In the genomic region with DNA sequence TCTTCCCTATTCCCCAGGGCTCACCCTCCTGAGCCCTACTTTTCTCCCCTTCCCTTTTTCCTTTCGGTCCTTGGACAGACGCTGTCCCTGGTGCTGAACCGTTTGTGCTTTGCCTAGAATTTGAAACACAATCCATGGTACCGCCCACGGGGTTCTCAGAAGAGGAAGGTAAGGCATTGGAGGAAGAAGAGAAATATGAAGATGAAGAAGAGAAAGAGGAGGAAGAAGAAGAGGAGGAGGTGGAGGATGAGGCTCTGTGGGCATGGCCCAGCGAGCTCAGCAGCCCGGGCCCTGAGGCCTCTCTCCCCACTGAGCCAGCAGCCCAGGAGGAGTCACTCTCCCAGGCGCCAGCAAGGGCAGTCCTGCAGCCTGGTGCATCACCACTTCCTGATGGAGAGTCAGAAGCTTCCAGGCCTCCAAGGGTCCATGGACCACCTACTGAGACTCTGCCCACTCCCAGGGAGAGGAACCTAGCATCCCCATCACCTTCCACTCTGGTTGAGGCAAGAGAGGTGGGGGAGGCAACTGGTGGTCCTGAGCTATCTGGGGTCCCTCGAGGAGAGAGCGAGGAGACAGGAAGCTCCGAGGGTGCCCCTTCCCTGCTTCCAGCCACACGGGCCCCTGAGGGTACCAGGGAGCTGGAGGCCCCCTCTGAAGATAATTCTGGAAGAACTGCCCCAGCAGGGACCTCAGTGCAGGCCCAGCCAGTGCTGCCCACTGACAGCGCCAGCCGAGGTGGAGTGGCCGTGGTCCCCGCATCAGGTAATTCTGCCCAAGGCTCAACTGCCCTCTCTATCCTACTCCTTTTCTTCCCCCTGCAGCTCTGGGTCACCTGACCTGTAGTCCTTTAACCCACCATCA, we compare ENCODE assay signal across 7 cellular contexts. TPM values are rescaled to one million over a fixed set of nuclear protein-coding genes. Genes with fewer than 3 reads are reported as not detected.
A peak's percentile ranks its signal among the peaks of the same experiment; 100 is the strongest.
DNase-seq lines count a peak whose midpoint lies in the region; ATAC-seq and TF ChIP-seq lines count a peak whose summit lies in the region.
"Had no signal": no experiment of that assay in that cellular context is flagged by ENCODE, and none has a peak within 500 bp of the region (broad histone marks: within the 10 kb centered on the region; RNA-seq: fewer than 3 reads in every experiment).

No MANE protein-coding gene starts in this region.

- CTCF ChIA-PET in WTC11 (lab: Charles Lee): interaction anchor here (0.7 to 6.2 kb wide), 9 partner anchors 9 to 74 kb away, joined by 3 to 74 read pairs (median 5); a partner anchor contains a TSS

- POLR2A ChIA-PET in WTC11 (lab: Charles Lee): interaction anchor here (0.5 kb wide), 1 partner anchor 159 kb away, joined by 4 read pairs; no protein-coding TSS in a partner anchor

- H3K4me3 Mint-ChIP-seq in WTC11: no peak overlapping the region

- in situ Hi-C loops in KBM-7 (cut with MboI; ENCODE audit: low pct_unique_long_range_greater_than_20kb, low sequenced_read_pairs): no loop called here

- ATAC-seq in WTC11 (peak; percentile 58), HG03342 (IDR thresholded peaks at IDR 0.05; ENCODE audit: unreplicated experiment) (no peak), HG02970 (IDR thresholded peaks at IDR 0.05; ENCODE audit: low FRiP score, unreplicated experiment) (no peak)

- no peaks in the 10 kb centered on the region for H3K9me3 Mint-ChIP-seq in WTC11

- peaks cover 95% of the 10 kb centered on the region for H3K27me3 Mint-ChIP-seq in WTC11 (ENCODE audit: low read depth)

- H3K27ac Mint-ChIP-seq in WTC11: no peak overlapping the region

- no peaks in the 10 kb centered on the region for H3K36me3 Mint-ChIP-seq in WTC11

- peaks cover 28% of the 10 kb centered on the region for H3K4me1 Mint-ChIP-seq in WTC11

- DNase-seq in KBM-7: peak; percentile 72
- peak; percentile 84 for DNase-seq in WTC11 (ENCODE audit: low spot score)
- DNase-seq in lung microvascular endothelial cell (ENCODE audit: low read depth in 2 of 2): peak; percentile 32 to 54
- DNase-seq: stimulated activated CD4-positive, alpha-beta T cell treated with anti-CD3 and anti-CD28 coated beads, Interleukin-12 subunit alpha, Interleukin-12 subunit beta, amount 100 ng/mL, for 4 hours; SW 1271 had no signal

- no peak for TF ChIP-seq CTCF in WTC11 (IDR thresholded peaks at IDR 0.05)

TF ChIP-seq in WTC11, 78 proteins besides CTCF, POLR2A, EP300 and RAD21 (continues in another document):
- TF ChIP-seq HMGA2 (CRISPR knock-in tag; IDR thresholded peaks at IDR 0.05) (no peak), NFATC4 (CRISPR knock-in tag; IDR thresholded peaks at IDR 0.05) (no peak), ATF1 (CRISPR knock-in tag; IDR thresholded peaks at IDR 0.05) (no peak), ZNF416 (CRISPR knock-in tag; IDR thresholded peaks at IDR 0.05) (no peak), EMX1 (CRISPR knock-in tag; IDR thresholded peaks at IDR 0.05) (no peak), SMAD3 (CRISPR knock-in tag; IDR thresholded peaks at IDR 0.05; ENCODE audit: borderline replicate concordance) (peak; percentile 85; the same call in 1 of the 2 replicates), SMAD4 (CRISPR knock-in tag; IDR thresholded peaks at IDR 0.05) (no peak), ZNF263 (CRISPR knock-in tag; IDR thresholded peaks at IDR 0.05; ENCODE audit: low read depth) (no peak), RELA (CRISPR knock-in tag; IDR thresholded peaks at IDR 0.05; ENCODE audit: borderline replicate concordance) (no peak), PRRX2 (CRISPR knock-in tag; IDR thresholded peaks at IDR 0.05) (no peak), KAT7 (CRISPR knock-in tag; IDR thresholded peaks at IDR 0.05; ENCODE audit: borderline replicate concordance) (no peak), ZBTB21 (CRISPR knock-in tag; IDR thresholded peaks at IDR 0.05; ENCODE audit: borderline replicate concordance) (no peak), NFYB (CRISPR knock-in tag; conservative IDR thresholded peaks at IDR 0.05; ENCODE audit: low read depth) (no peak), SOX15 (CRISPR knock-in tag; IDR thresholded peaks at IDR 0.05) (no peak), CREB1 (CRISPR knock-in tag; IDR thresholded peaks at IDR 0.05) (peak; percentile 69; the same call in 1 of the 2 replicates), TEAD1 (CRISPR knock-in tag; IDR thresholded peaks at IDR 0.05) (peak; percentile 82; the same call in 1 of the 2 replicates), FOXK1 (CRISPR knock-in tag; IDR thresholded peaks at IDR 0.05) (0 out of 2 replicates have a peak, but pooled peaks have one; percentile 49), GRHL2 (CRISPR knock-in tag; IDR thresholded peaks at IDR 0.05; ENCODE audit: insufficient replicate concordance, severe bottlenecking) (no peak)
- TF ChIP-seq, protein P1, sequence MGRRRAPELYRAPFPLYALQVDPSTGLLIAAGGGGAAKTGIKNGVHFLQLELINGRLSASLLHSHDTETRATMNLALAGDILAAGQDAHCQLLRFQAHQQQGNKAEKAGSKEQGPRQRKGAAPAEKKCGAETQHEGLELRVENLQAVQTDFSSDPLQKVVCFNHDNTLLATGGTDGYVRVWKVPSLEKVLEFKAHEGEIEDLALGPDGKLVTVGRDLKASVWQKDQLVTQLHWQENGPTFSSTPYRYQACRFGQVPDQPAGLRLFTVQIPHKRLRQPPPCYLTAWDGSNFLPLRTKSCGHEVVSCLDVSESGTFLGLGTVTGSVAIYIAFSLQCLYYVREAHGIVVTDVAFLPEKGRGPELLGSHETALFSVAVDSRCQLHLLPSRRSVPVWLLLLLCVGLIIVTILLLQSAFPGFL (CRISPR knock-in tag; IDR thresholded peaks at IDR 0.05; ENCODE audit: borderline replicate concordance): 0 out of 2 replicates have a peak, but pooled peaks have one; percentile 60
- TF ChIP-seq, protein P2, sequence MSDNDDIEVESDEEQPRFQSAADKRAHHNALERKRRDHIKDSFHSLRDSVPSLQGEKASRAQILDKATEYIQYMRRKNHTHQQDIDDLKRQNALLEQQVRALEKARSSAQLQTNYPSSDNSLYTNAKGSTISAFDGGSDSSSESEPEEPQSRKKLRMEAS (CRISPR knock-in tag; IDR thresholded peaks at IDR 0.05): no peak; the same call in 1 of the 2 replicates
- TF ChIP-seq, protein P3, sequence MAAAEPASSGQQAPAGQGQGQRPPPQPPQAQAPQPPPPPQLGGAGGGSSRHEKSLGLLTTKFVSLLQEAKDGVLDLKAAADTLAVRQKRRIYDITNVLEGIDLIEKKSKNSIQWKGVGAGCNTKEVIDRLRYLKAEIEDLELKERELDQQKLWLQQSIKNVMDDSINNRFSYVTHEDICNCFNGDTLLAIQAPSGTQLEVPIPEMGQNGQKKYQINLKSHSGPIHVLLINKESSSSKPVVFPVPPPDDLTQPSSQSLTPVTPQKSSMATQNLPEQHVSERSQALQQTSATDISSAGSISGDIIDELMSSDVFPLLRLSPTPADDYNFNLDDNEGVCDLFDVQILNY (CRISPR knock-in tag; IDR thresholded peaks at IDR 0.05): no peak
- TF ChIP-seq, protein P4, sequence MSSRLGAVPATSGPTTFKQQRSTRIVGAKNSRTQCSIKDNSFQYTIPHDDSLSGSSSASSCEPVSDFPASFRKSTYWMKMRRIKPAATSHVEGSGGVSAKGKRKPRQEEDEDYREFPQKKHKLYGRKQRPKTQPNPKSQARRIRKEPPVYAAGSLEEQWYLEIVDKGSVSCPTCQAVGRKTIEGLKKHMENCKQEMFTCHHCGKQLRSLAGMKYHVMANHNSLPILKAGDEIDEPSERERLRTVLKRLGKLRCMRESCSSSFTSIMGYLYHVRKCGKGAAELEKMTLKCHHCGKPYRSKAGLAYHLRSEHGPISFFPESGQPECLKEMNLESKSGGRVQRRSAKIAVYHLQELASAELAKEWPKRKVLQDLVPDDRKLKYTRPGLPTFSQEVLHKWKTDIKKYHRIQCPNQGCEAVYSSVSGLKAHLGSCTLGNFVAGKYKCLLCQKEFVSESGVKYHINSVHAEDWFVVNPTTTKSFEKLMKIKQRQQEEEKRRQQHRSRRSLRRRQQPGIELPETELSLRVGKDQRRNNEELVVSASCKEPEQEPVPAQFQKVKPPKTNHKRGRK (CRISPR knock-in tag; IDR thresholded peaks at IDR 0.05; ENCODE audit: borderline replicate concordance): no peak
- TF ChIP-seq, protein P5, sequence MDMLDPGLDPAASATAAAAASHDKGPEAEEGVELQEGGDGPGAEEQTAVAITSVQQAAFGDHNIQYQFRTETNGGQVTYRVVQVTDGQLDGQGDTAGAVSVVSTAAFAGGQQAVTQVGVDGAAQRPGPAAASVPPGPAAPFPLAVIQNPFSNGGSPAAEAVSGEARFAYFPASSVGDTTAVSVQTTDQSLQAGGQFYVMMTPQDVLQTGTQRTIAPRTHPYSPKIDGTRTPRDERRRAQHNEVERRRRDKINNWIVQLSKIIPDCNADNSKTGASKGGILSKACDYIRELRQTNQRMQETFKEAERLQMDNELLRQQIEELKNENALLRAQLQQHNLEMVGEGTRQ (CRISPR knock-in tag; IDR thresholded peaks at IDR 0.05): no peak
- TF ChIP-seq, protein P6, sequence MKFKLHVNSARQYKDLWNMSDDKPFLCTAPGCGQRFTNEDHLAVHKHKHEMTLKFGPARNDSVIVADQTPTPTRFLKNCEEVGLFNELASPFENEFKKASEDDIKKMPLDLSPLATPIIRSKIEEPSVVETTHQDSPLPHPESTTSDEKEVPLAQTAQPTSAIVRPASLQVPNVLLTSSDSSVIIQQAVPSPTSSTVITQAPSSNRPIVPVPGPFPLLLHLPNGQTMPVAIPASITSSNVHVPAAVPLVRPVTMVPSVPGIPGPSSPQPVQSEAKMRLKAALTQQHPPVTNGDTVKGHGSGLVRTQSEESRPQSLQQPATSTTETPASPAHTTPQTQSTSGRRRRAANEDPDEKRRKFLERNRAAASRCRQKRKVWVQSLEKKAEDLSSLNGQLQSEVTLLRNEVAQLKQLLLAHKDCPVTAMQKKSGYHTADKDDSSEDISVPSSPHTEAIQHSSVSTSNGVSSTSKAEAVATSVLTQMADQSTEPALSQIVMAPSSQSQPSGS (CRISPR knock-in tag; IDR thresholded peaks at IDR 0.05; ENCODE audit: borderline replicate concordance, low read depth): no peak

RNA-seq across cellular contexts. Expression of a gene that starts 10.4 kb away (rescaled TPM):
- total RNA-seq in WTC11 (2021): 2.5 to 3.7 TPM (median 3.6 TPM) in 3 replicates
- total RNA-seq in lung microvascular endothelial cell: not detected in 2 replicates

RNA-seq across cellular contexts. Expression of a gene that starts 24.8 kb away (rescaled TPM):
- 103 to 127 TPM (median 104 TPM) in 3 replicates for total RNA-seq in WTC11 (2021)
- total RNA-seq in lung microvascular endothelial cell: 32.9 and 57.3 TPM in 2 replicates

RNA-seq across cellular contexts. Expression of a gene that starts 33.1 kb away (rescaled TPM):
- total RNA-seq in WTC11 (2021): 1.1 to 1.3 TPM (median 1.2 TPM) in 3 replicates
- total RNA-seq in lung microvascular endothelial cell: not detected in 2 replicates

RNA-seq across cellular contexts. Expression of a gene that starts 51.1 kb away (rescaled TPM):
- total RNA-seq in WTC11 (2021) (37.1 to 50.1 TPM (median 38.2 TPM) in 3 replicates), lung microvascular endothelial cell (8.9 and 9.9 TPM in 2 replicates)

RNA-seq across cellular contexts. Expression of a gene that starts 53.0 kb away (rescaled TPM):
- total RNA-seq in WTC11 (2021) (135 to 195 TPM (median 186 TPM) in 3 replicates), lung microvascular endothelial cell (not detected in 2 replicates)
